ENCODE assay signal across 28 cellular contexts in the genomic region with DNA sequence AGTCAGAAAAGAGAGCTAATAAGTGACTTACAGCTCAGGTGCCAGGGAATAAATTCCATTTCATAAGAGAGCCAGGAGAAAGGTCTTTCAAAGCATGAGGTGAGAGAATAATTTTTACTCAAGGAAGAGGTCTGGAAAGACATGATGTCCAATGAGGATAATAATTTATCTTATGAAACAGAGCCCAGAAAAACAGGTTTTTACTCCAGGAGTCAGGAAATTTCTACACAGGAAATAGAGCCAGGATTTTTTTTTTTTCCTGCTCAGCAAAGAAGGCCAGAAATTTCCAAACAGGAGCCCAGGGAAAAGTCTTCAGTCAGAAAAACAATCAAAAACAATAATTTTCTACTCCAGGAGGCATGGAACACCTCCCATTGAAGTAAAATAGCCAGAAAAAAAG.
"Had no signal": no experiment of that assay in that cellular context is flagged by ENCODE, and none has a peak within 500 bp of the region (broad histone marks: within the 10 kb centered on the region; RNA-seq: fewer than 3 reads in every experiment).

No MANE protein-coding gene starts in this region.

- DNase-seq: activated CD4-positive, alpha-beta memory T cell treated with anti-CD3 and anti-CD28 coated beads for 36 hours; activated CD4-positive, alpha-beta T cell treated with anti-CD3 and anti-CD28 coated beads for 36 hours; activated CD4-positive, alpha-beta T cell treated with anti-CD3 and anti-CD28 coated beads, Interleukin-2, amount 10 ng/mL, durations not matched to agents 24 days and 14 days; activated CD4-positive, CD25-positive, alpha-beta regulatory T cell; activated CD4-positive, CD25-positive, alpha-beta regulatory T cell treated with anti-CD3 and anti-CD28 coated beads, Interleukin-2, amount 50 U/mL, for 72 hours; activated CD8-positive, alpha-beta memory T cell treated with anti-CD3 and anti-CD28 coated beads, Interleukin-2, amount 10 ng/mL, durations not matched to agents 7 days and 5 days; activated CD8-positive, alpha-beta memory T cell treated with anti-CD3 and anti-CD28 coated beads, Interleukin-2, amount 50 U/mL, for 4 hours; activated CD8-positive, alpha-beta T cell treated with anti-CD3 and anti-CD28 coated beads, Interleukin-2, amount 10 ng/mL, durations not matched to agents 7 days and 5 days; activated effector memory CD4-positive, alpha-beta T cell treated with anti-CD3 and anti-CD28 coated beads, Interleukin-2, amount 50 U/mL, for 16 hours; activated naive CD4-positive, alpha-beta T cell treated with anti-CD3 and anti-CD28 coated beads for 36 hours; activated naive CD8-positive, alpha-beta T cell treated with anti-CD3 and anti-CD28 coated beads for 36 hours; activated naive CD8-positive, alpha-beta T cell treated with anti-CD3 and anti-CD28 coated beads, Interleukin-2, amount 50 U/mL, for 24 hours; activated T-cell treated with anti-CD3 and anti-CD28 coated beads, Interleukin-2, amount 50 U/mL, for 1 hour; activated T-cell treated with anti-CD3 and anti-CD28 coated beads, Interleukin-2, amount 50 U/mL, for 48 hours; adrenal gland; amygdala; aorta; body of pancreas; caudate nucleus; cerebellar nuclear complex; dorsolateral prefrontal cortex; effector memory CD4-positive, alpha-beta T cell; endodermal cell; esophagus squamous epithelium; foreskin melanocyte; T-helper 2 cell had no signal

- H3K27me3 ChIP-seq: adrenal gland, body of pancreas, esophagus squamous epithelium, gastroesophageal sphincter had no signal

- H3K4me3 ChIP-seq: adrenal gland, body of pancreas, coronary artery, dorsolateral prefrontal cortex, esophagus squamous epithelium, gastroesophageal sphincter had no signal

- H3K27ac ChIP-seq: adrenal gland, body of pancreas, coronary artery, dorsolateral prefrontal cortex, esophagus squamous epithelium, gastroesophageal sphincter had no signal

- H3K4me1 ChIP-seq: adrenal gland, body of pancreas, esophagus squamous epithelium, gastroesophageal sphincter had no signal

- H3K9me3 ChIP-seq: adrenal gland, body of pancreas, esophagus squamous epithelium, gastroesophageal sphincter had no signal

- ATAC-seq: activated CD4-positive, alpha-beta T cell treated with anti-CD3 and anti-CD28 coated beads for 36 hours; activated CD8-positive, alpha-beta memory T cell treated with anti-CD3 and anti-CD28 coated beads, Interleukin-2, amount 10 ng/mL, durations not matched to agents 7 days and 5 days; activated CD8-positive, alpha-beta T cell treated with anti-CD3 and anti-CD28 coated beads, Interleukin-2, amount 10 ng/mL, durations not matched to agents 7 days and 5 days; activated naive CD8-positive, alpha-beta T cell treated with anti-CD3 and anti-CD28 coated beads, Interleukin-2, amount 50 U/mL, for 24 hours; body of pancreas; gastroesophageal sphincter had no signal

- H3K36me3 ChIP-seq: adrenal gland, esophagus squamous epithelium, gastroesophageal sphincter had no signal
